8 cellular contexts compared by ENCODE assay signal in genomic region chr3:89624494-89624893, GRCh38.
"Had no signal": no experiment of that assay in that cellular context is flagged by ENCODE, and none has a peak within 500 bp of the region (broad histone marks: within the 10 kb centered on the region; RNA-seq: fewer than 3 reads in every experiment).

No MANE protein-coding gene starts in this region.

- H3K9ac ChIP-seq: KMS-11 had no signal

- H3K4me2 ChIP-seq: KMS-11 had no signal

- H3K27ac ChIP-seq: HL-60, KMS-11 had no signal

- ATAC-seq: K562 had no signal

- H3K4me3 ChIP-seq: K562 had no signal

- DNase-seq: IMR-90, Karpas-422, KBM-7, KG1 had no signal

- FAIRE-seq: HTR-8/SVneo, K562 had no signal
